In genomic region chr7:74889518-74890129, GRCh38 we compare ENCODE assay signal across 8 cellular contexts. TPM values are rescaled to one million over a fixed set of nuclear protein-coding genes. Genes with fewer than 3 reads are reported as not detected.
DNase-seq lines count a peak whose midpoint lies in the region; ATAC-seq and TF ChIP-seq lines count a peak whose summit lies in the region.
"Not testable (repeated sequence)": the region's sequence is repeated elsewhere in the genome, so short reads cannot be mapped to it uniquely, and the experiment has no call there.

No MANE protein-coding gene starts in this region.

- POLR2A ChIA-PET in AG04449 (lab: Yijun Ruan, JAX); RWPE1 (lab: Yijun Ruan, JAX; ENCODE audit: low non-redundant PET): not testable (repeated sequence)

- CTCF ChIA-PET in AG04449 (lab: Yijun Ruan, JAX); RWPE1 (lab: Yijun Ruan, JAX): not testable (repeated sequence)

- H3K4me3 ChIP-seq in AG04449 (ENCODE audit: low read depth, low read length) (peak overlapping the region; percentile 29; the same call in 1 of the 2 replicates), left ventricle myocardium inferior (peak overlapping the region; percentile 50)

- not testable (repeated sequence) for TF ChIP-seq CTCF in AG04449 (IDR thresholded peaks at IDR 0.05; ENCODE audit: insufficient read depth, low read length, missing control alignments); RWPE1 (conservative IDR thresholded peaks at IDR 0.05; ENCODE audit: low read depth); brain (conservative IDR thresholded peaks at IDR 0.05); left ventricle myocardium inferior (IDR thresholded peaks at IDR 0.05; ENCODE audit: borderline replicate concordance); progenitor cell of endocrine pancreas (IDR thresholded peaks at IDR 0.05; ENCODE audit: unreplicated experiment)

- H3K4me3 Mint-ChIP-seq in activated T-cell treated with anti-CD3 and anti-CD28 coated beads, Interleukin-2, amount 50 U/mL, for 24 hours: peak overlapping the region; percentile 72
- H3K4me3 Mint-ChIP-seq in brain (peak overlapping the region in 3 of 5 experiments; percentile 53 to 70 (median 61)), progenitor cell of endocrine pancreas (ENCODE audit: low read depth) (peak overlapping the region; percentile 63)

- H3K27me3 ChIP-seq in left ventricle myocardium inferior (ENCODE audit: low read depth): not testable (repeated sequence)

- DNase-seq in AG04449 (ENCODE audit: low read depth, low spot score); RWPE1 (ENCODE audit: low spot score); activated T-cell treated with anti-CD3 and anti-CD28 coated beads, Interleukin-2, amount 50 U/mL, for 24 hours; left ventricle myocardium inferior; progenitor cell of endocrine pancreas (ENCODE audit: low spot score, unreplicated experiment): not testable (repeated sequence)

- not testable (repeated sequence) for H3K36me3 Mint-ChIP-seq in activated T-cell treated with anti-CD3 and anti-CD28 coated beads, Interleukin-2, amount 50 U/mL, for 24 hours (ENCODE audit: low read depth); brain; progenitor cell of endocrine pancreas (ENCODE audit: insufficient read depth)

- H3K9me3 ChIP-seq in left ventricle myocardium inferior (replicated peaks): not testable (repeated sequence)

- H3K4me1 ChIP-seq in left ventricle myocardium inferior: not testable (repeated sequence)

- H3K27ac Mint-ChIP-seq in activated T-cell treated with anti-CD3 and anti-CD28 coated beads, Interleukin-2, amount 50 U/mL, for 24 hours; brain; progenitor cell of endocrine pancreas: not testable (repeated sequence)

- H3K27me3 Mint-ChIP-seq in activated T-cell treated with anti-CD3 and anti-CD28 coated beads, Interleukin-2, amount 50 U/mL, for 24 hours; brain; progenitor cell of endocrine pancreas: not testable (repeated sequence)

- ATAC-seq in GM18520 (IDR thresholded peaks at IDR 0.05; ENCODE audit: unreplicated experiment) (peak; percentile 14), HG03439 (IDR thresholded peaks at IDR 0.05; ENCODE audit: unreplicated experiment) (peak; percentile 18)

- H3K27ac ChIP-seq in RWPE1: peak overlapping the region; percentile 48
- not testable (repeated sequence) for H3K27ac ChIP-seq in left ventricle myocardium inferior (replicated peaks)

- H3K4me1 Mint-ChIP-seq in activated T-cell treated with anti-CD3 and anti-CD28 coated beads, Interleukin-2, amount 50 U/mL, for 24 hours (ENCODE audit: low read depth); brain; progenitor cell of endocrine pancreas (ENCODE audit: low read depth): not testable (repeated sequence)

- not testable (repeated sequence) for H3K36me3 ChIP-seq in left ventricle myocardium inferior

- intact Hi-C loops in left ventricle myocardium inferior (cut with micrococcal nuclease): not testable (repeated sequence)

- H3K9me3 Mint-ChIP-seq in activated T-cell treated with anti-CD3 and anti-CD28 coated beads, Interleukin-2, amount 50 U/mL, for 24 hours; brain; progenitor cell of endocrine pancreas (ENCODE audit: low read depth): not testable (repeated sequence)

RNA-seq across cellular contexts. Expression of gene GTF2IRD2, which starts 38.2 kb away (rescaled TPM):
- polyA plus RNA-seq in brain (ENCODE audit: insufficient read depth, low read depth, low replicate concordance): 15.7 TPM
- total RNA-seq in left ventricle myocardium inferior: 13.5 TPM
- 36.2 and 37.0 TPM in 2 replicates for total RNA-seq in progenitor cell of endocrine pancreas
